Comparison of ENCODE assay signal across 8 cellular contexts in the genomic region with DNA sequence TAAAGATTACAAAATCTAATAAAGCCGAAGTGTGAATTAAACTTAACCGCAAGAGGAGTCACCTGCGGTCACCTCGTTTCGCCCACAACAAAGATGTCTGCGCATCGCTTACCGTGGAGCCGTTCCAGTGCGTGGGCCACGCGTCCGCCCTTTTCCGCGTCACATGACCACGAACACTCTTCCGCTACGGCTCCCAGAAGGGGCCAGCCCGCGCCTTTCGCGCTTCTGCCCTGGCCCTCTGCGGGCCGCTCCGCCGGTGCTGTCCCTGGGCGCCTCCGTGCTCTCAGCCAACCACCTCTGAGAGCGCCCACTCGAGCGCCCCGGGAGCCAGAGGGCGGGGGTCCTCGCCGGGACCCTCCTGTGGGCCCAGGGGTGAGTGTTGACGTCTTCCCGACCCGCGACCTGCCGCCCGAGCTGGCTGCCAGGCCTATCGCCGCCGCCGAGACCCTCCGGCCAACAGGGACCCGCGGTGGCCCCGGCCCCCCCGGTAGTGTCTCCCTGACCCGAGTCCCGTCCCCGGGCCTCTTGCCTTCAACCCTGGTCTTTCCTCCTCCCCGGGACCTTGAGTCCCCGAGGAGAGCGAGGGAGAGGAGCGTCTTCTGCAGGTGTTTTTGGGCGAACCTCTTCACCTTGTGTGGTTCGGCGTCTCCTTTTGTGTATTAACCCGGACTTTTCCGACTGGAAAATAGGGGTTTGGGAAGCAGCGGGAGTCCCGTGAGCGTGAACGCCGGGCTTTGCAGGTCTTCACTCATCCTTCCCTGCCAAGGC. TPM values are rescaled to one million over a fixed set of nuclear protein-coding genes. Genes with fewer than 3 reads are reported as not detected.
A peak's percentile ranks its signal among the peaks of the same experiment; 100 is the strongest.
DNase-seq lines count a peak whose midpoint lies in the region; ATAC-seq and TF ChIP-seq lines count a peak whose summit lies in the region.

A gene with protein sequence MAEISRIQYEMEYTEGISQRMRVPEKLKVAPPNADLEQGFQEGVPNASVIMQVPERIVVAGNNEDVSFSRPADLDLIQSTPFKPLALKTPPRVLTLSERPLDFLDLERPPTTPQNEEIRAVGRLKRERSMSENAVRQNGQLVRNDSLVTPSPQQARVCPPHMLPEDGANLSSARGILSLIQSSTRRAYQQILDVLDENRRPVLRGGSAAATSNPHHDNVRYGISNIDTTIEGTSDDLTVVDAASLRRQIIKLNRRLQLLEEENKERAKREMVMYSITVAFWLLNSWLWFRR (plus strand): TSS at position 196 of the 768 bp plus-strand sequence. CDS start 5,415 bp downstream, outside the sequence.

- H3K4me1 Mint-ChIP-seq in activated B cell treated with CpG ODN at 0.5 μM for 24 hours (peaks cover 33% of the 10 kb centered on the region), immature natural killer cell (peaks cover 65 to 78% of the 10 kb centered on the region in 2 donors)

- H3K9me3 Mint-ChIP-seq in activated B cell treated with CpG ODN at 0.5 μM for 24 hours (no peaks in the 10 kb centered on the region), immature natural killer cell (no peaks in the 10 kb centered on the region)

- H3K4me3 Mint-ChIP-seq in activated B cell treated with CpG ODN at 0.5 μM for 24 hours: peak within 1 kb of the TSS; percentile 95
- H3K4me3 Mint-ChIP-seq in immature natural killer cell: peak within 1 kb of the TSS; percentile 91 to 96 (median 92)

- peak; percentile 99 for ATAC-seq in HG03196 (IDR thresholded peaks at IDR 0.05; ENCODE audit: unreplicated experiment)
- ATAC-seq in activated B cell treated with CpG ODN at 0.5 μM for 24 hours (ENCODE audit: low read depth): peak; percentile 98

- POLR2A ChIA-PET in activated B cell treated with CpG ODN at 0.5 μM for 24 hours (lab: Charles Lee): interaction anchor here (0.6 to 1.7 kb wide), 5 partner anchors 9 to 148 kb away, joined by 3 to 7 read pairs (median 5); no protein-coding TSS in a partner anchor

- TF ChIP-seq POLR2A in GM18951 (IDR thresholded peaks at IDR 0.05; ENCODE audit: extremely low read depth, insufficient read depth, insufficient read length): peak; percentile 78

- intact Hi-C loops in activated B cell treated with CpG ODN at 0.5 μM for 24 hours (cut with micrococcal nuclease): loop anchor here (1.0 to 2.0 kb wide), 5 partner anchors 60 to 490 kb away; a partner anchor contains a TSS

- H3K27ac Mint-ChIP-seq in activated B cell treated with CpG ODN at 0.5 μM for 24 hours (peak within 1 kb of the TSS; percentile 91), immature natural killer cell (peak within 1 kb of the TSS; percentile 83 to 92 (median 90))

- TF ChIP-seq CTCF in AG09319 (IDR thresholded peaks at IDR 0.05; ENCODE audit: low read depth, low read length) (peak; percentile 12), activated B cell treated with CpG ODN at 0.5 μM for 24 hours (IDR thresholded peaks at IDR 0.05) (no peak)

- H3K27me3 Mint-ChIP-seq in activated B cell treated with CpG ODN at 0.5 μM for 24 hours (no peaks in the 10 kb centered on the region), immature natural killer cell (ENCODE audit: low read depth in 3 of 3) (peaks cover 6 to 11% (median 10%) of the 10 kb centered on the region in 3 donors)

- H3K36me3 Mint-ChIP-seq in activated B cell treated with CpG ODN at 0.5 μM for 24 hours (ENCODE audit: low read depth) (peaks cover 20% of the 10 kb centered on the region), immature natural killer cell (no peaks in the 10 kb centered on the region)

- DNase-seq in AG09319 (ENCODE audit: extremely low read depth, low read depth): peak; percentile 74
- DNase-seq in NCI-H226: peak; percentile 95
- peak; percentile 87 for DNase-seq in activated B cell treated with CpG ODN at 0.5 μM for 24 hours
- peak in 60 of 61 donors; percentile 37 to 95 (median 88) for DNase-seq in caudate nucleus (lab: John Stamatoyannopoulos, UW)
- DNase-seq in immature natural killer cell: peak; percentile 92 to 93 (median 93)
- peak; percentile 74 for DNase-seq in smooth muscle cell of the brain vasculature (ENCODE audit: low read depth, low spot score)

- CTCF ChIA-PET in activated B cell treated with CpG ODN at 0.5 μM for 24 hours (lab: Charles Lee): no interaction called here

- in situ Hi-C loops in GM18951 (cut with MboI; ENCODE audit: low sequenced_read_pairs, unreplicated experiment): no loop called here

- H3K27ac ChIP-seq in caudate nucleus (ENCODE audit: low read depth, low read length): peak within 1 kb of the TSS; percentile 86

RNA-seq across cellular contexts. Expression of the gene that starts here (rescaled TPM):
- 66.4 and 78.9 TPM in 2 replicates for total RNA-seq in activated B cell treated with CpG ODN at 0.5 μM for 24 hours
- 100 to 1,000 TPM; 122 to 159 (median 148) TPM for polyA plus RNA-seq in immature natural killer cell

Comparison
In these comparisons a context has a peak if more than half of its experiments do, and no peak if none do; other contexts are left out.
1. Peak in every context shown above with its lines: DNase-seq, ATAC-seq and H3K27ac ChIP-seq.